Comparison of ENCODE assay signal across 1 cellular context in genomic region chr4:26613242-26613641, GRCh38.
TF ChIP-seq lines count a peak whose summit lies in the region.

No MANE protein-coding gene starts in this region.

TF ChIP-seq in K562, 482 proteins besides CTCF, POLR2A, EP300 and RAD21 (continued from another document):
- TF ChIP-seq GMEB1 (CRISPR knock-in tag; IDR thresholded peaks at IDR 0.05) (no peak), ZNF217 (CRISPR knock-in tag; IDR thresholded peaks at IDR 0.05) (no peak), ZNF766 (CRISPR knock-in tag; conservative IDR thresholded peaks at IDR 0.05) (no peak), ZNF57 (CRISPR knock-in tag; IDR thresholded peaks at IDR 0.05) (no peak), SIN3A (IDR thresholded peaks at IDR 0.05; ENCODE audit: borderline replicate concordance in 2 of 2, control insufficient read depth in 1 of 2, low read depth in 2 of 2, low read length in 2 of 2) (no peak), ZNF589 (CRISPR knock-in tag; IDR thresholded peaks at IDR 0.05; ENCODE audit: low read depth) (no peak), CHD1 (IDR thresholded peaks at IDR 0.05; ENCODE audit: low read length) (no peak), C11orf30 (IDR thresholded peaks at IDR 0.05; ENCODE audit: low read depth) (no peak), POU5F1 (IDR thresholded peaks at IDR 0.05; ENCODE audit: borderline replicate concordance, low read depth, low read length, partially characterized antibody) (no peak), ETS1 (conservative IDR thresholded peaks at IDR 0.05; ENCODE audit: control insufficient read depth, low read depth, low read length) (no peak), SMARCA5 (IDR thresholded peaks at IDR 0.05) (no peak), ZKSCAN1 (IDR thresholded peaks at IDR 0.05; ENCODE audit: low read depth, low read length) (no peak), ZNF23 (CRISPR knock-in tag; IDR thresholded peaks at IDR 0.05) (no peak), HNRNPLL (IDR thresholded peaks at IDR 0.05; ENCODE audit: low read depth, low read length, poor library complexity, severe bottlenecking) (no peak), FOSL1 (tag; conservative IDR thresholded peaks at IDR 0.05) (no peak), ATF7 (IDR thresholded peaks at IDR 0.05) (no peak), SETDB1 (IDR thresholded peaks at IDR 0.05; ENCODE audit: low read length) (no peak)
- TF ChIP-seq, protein P1, sequence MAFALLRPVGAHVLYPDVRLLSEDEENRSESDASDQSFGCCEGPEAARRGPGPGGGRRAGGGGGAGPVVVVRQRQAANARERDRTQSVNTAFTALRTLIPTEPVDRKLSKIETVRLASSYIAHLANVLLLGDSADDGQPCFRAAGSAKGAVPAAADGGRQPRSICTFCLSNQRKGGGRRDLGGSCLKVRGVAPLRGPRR (CRISPR knock-in tag; IDR thresholded peaks at IDR 0.05), result no peak
- TF ChIP-seq, protein P2, sequence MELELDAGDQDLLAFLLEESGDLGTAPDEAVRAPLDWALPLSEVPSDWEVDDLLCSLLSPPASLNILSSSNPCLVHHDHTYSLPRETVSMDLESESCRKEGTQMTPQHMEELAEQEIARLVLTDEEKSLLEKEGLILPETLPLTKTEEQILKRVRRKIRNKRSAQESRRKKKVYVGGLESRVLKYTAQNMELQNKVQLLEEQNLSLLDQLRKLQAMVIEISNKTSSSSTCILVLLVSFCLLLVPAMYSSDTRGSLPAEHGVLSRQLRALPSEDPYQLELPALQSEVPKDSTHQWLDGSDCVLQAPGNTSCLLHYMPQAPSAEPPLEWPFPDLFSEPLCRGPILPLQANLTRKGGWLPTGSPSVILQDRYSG (tag; conservative IDR thresholded peaks at IDR 0.05; ENCODE audit: low read depth), result no peak
